Comparison of ENCODE assay signal across 9 cellular contexts in the genomic region with DNA sequence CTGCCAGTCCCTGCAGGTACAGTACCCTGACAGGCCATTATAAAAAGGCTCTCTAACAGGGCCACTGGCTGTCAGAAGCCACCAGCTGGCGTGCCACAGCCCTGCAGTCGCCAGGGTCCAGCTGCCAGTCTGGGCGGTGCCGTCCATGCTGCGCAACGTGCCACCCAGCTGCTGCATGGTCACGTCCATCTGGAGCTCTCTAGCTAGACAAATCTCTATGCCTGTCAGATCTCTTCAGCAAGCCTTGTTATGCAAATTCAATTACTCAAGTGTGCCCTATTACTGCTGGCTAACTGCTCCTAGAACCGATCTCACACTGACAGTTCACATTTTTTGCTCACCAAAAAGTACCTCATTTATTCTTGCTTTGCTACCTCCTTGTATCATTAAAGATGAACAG.
DNase-seq lines count a peak whose midpoint lies in the region; ATAC-seq and TF ChIP-seq lines count a peak whose summit lies in the region.
"Had no signal": no experiment of that assay in that cellular context is flagged by ENCODE, and none has a peak within 500 bp of the region (broad histone marks: within the 10 kb centered on the region; RNA-seq: fewer than 3 reads in every experiment).

No MANE protein-coding gene starts in this region.

- H3K4me1 ChIP-seq in esophagus squamous epithelium = no peaks in the 10 kb centered on the region

- no peak for TF ChIP-seq POLR2A in esophagus squamous epithelium (IDR thresholded peaks at IDR 0.05)

- no peak overlapping the region for H3K4me3 ChIP-seq in esophagus squamous epithelium

- intact Hi-C loops in head of caudate nucleus (cut with DNase I) (no loop called here), esophagus squamous epithelium (cut with DNase I) (no loop called here)

- POLR2A ChIA-PET in activated CD8-positive, alpha-beta T cell treated with anti-CD3 and anti-CD28 coated beads, Interleukin-2, amount 10 ng/mL, durations not matched to agents 7 days and 5 days (lab: Charles Lee) = no interaction called here

- ATAC-seq in GM18858 (IDR thresholded peaks at IDR 0.05; ENCODE audit: unreplicated experiment) (peak; percentile 93), HG02763 (IDR thresholded peaks at IDR 0.05; ENCODE audit: unreplicated experiment) (peak; percentile 86)
- no peak for ATAC-seq in activated CD8-positive, alpha-beta T cell treated with anti-CD3 and anti-CD28 coated beads, Interleukin-2, amount 10 ng/mL, durations not matched to agents 7 days and 5 days

- no peaks in the 10 kb centered on the region for H3K36me3 Mint-ChIP-seq in activated CD8-positive, alpha-beta T cell treated with anti-CD3 and anti-CD28 coated beads, Interleukin-2, amount 10 ng/mL, durations not matched to agents 7 days and 5 days (ENCODE audit: low read depth)

- no peaks in the 10 kb centered on the region for H3K36me3 ChIP-seq in esophagus squamous epithelium

- CTCF ChIA-PET in activated CD8-positive, alpha-beta T cell treated with anti-CD3 and anti-CD28 coated beads, Interleukin-2, amount 10 ng/mL, durations not matched to agents 7 days and 5 days (lab: Charles Lee) = interaction anchor here (2.0 to 2.1 kb wide), 2 partner anchors 10 to 391 kb away, joined by 6 to 7 read pairs; no protein-coding TSS in a partner anchor

- H3K4me1 Mint-ChIP-seq in activated CD8-positive, alpha-beta T cell treated with anti-CD3 and anti-CD28 coated beads, Interleukin-2, amount 10 ng/mL, durations not matched to agents 7 days and 5 days (ENCODE audit: low read depth) = no peaks in the 10 kb centered on the region

- DNase-seq in NCI-H2029 (lab: John Stamatoyannopoulos, UW) (peak; percentile 26), head of caudate nucleus (peak in 41 of 42 donors; percentile 7 to 81 (median 49)), esophagus squamous epithelium (lab: John Stamatoyannopoulos, UW) (no peak), kidney glomerular epithelial cell (lab: John Stamatoyannopoulos, UW) (no peak), EL (no peak)
- no peak for DNase-seq in activated CD8-positive, alpha-beta T cell treated with anti-CD3 and anti-CD28 coated beads, Interleukin-2, amount 10 ng/mL, durations not matched to agents 7 days and 5 days

- no peak for TF ChIP-seq CTCF in esophagus squamous epithelium (IDR thresholded peaks at IDR 0.05)

- H3K4me3 Mint-ChIP-seq in activated CD8-positive, alpha-beta T cell treated with anti-CD3 and anti-CD28 coated beads, Interleukin-2, amount 10 ng/mL, durations not matched to agents 7 days and 5 days = no peak overlapping the region
- H3K4me3 Mint-ChIP-seq: neural crest cell had no signal

- no peaks in the 10 kb centered on the region for H3K27me3 ChIP-seq in esophagus squamous epithelium

- no peak overlapping the region for H3K27ac ChIP-seq in esophagus squamous epithelium

- WGBS in esophagus squamous epithelium, 2 donors = 65 to 83% methylated on average over 6 to 7 of the region's 8 CpGs

- H3K27ac Mint-ChIP-seq in activated CD8-positive, alpha-beta T cell treated with anti-CD3 and anti-CD28 coated beads, Interleukin-2, amount 10 ng/mL, durations not matched to agents 7 days and 5 days = no peak overlapping the region

- no peaks in the 10 kb centered on the region for H3K9me3 ChIP-seq in esophagus squamous epithelium

- no peaks in the 10 kb centered on the region for H3K9me3 Mint-ChIP-seq in activated CD8-positive, alpha-beta T cell treated with anti-CD3 and anti-CD28 coated beads, Interleukin-2, amount 10 ng/mL, durations not matched to agents 7 days and 5 days (ENCODE audit: insufficient read depth)
- H3K9me3 Mint-ChIP-seq: neural crest cell had no signal

- no peaks in the 10 kb centered on the region for H3K27me3 Mint-ChIP-seq in activated CD8-positive, alpha-beta T cell treated with anti-CD3 and anti-CD28 coated beads, Interleukin-2, amount 10 ng/mL, durations not matched to agents 7 days and 5 days (ENCODE audit: low read depth)

Comparison
In these comparisons a context has a peak if more than half of its experiments do, and no peak if none do; other contexts are left out.
1. DNase-seq: peak in NCI-H2029 (single experiment) and head of caudate nucleus (41 of 42); none in esophagus squamous epithelium (single experiment), kidney glomerular epithelial cell (single experiment), EL (single experiment) and activated CD8-positive, alpha-beta T cell treated with anti-CD3 and anti-CD28 coated beads, Interleukin-2, amount 10 ng/mL, durations not matched to agents 7 days and 5 days (single experiment).